In the genomic region with DNA sequence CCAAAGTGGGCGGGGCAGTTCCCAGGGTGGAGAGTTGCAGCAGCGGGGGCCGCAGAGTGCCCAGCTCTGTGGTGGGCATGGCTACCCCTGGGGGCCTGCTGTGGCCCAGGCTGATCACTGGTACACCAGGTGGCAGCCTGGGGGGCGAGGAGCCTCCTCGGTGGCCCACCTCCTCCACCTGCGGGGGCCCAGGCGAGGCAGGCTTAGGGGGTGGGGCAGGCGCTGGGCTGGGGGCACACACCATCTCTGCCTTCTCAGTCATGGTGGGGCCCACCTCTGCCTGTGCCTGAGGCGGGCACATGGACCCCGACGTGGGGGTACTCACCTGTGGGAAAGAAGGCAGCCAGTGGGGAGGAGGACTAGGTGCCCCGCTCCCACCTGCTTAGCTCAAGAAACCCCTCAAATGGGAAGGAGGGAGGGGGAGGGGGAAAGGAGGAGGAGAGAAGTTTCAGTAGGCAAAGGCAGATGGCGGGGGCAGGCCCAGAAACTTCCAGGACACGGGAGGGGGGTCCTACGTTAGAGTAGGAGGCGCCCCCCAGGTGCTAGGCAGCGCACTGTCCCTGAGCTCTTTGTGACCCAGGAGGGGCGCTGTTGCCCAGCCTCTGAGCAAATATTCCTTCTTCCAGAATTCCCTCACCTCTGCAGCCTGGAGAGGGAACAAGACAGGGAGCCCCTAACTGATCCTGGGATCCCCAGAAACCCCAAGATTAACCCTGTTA, we compare ENCODE assay signal across 9 cellular contexts. TPM values are rescaled to one million over a fixed set of nuclear protein-coding genes. Genes with fewer than 3 reads are reported as not detected.
DNase-seq lines count a peak whose midpoint lies in the region; ATAC-seq and TF ChIP-seq lines count a peak whose summit lies in the region.
"Had no signal": no experiment of that assay in that cellular context is flagged by ENCODE, and none has a peak within 500 bp of the region (broad histone marks: within the 10 kb centered on the region; RNA-seq: fewer than 3 reads in every experiment).

No MANE protein-coding gene starts in this region.

- H3K36me3 Mint-ChIP-seq in activated CD8-positive, alpha-beta T cell treated with anti-CD3 and anti-CD28 coated beads for 36 hours (ENCODE audit: low read depth) = peaks cover 10% of the 10 kb centered on the region

- H3K9me3 Mint-ChIP-seq in activated CD8-positive, alpha-beta T cell treated with anti-CD3 and anti-CD28 coated beads for 36 hours = no peaks in the 10 kb centered on the region

- H3K4me3 ChIP-seq in kidney epithelial cell (ENCODE audit: low read depth, low read length) = no peak overlapping the region
- H3K4me3 ChIP-seq in upper lobe of left lung = peak overlapping the region; percentile 34 to 59 (median 48)

- POLR2A ChIA-PET in activated CD8-positive, alpha-beta T cell treated with anti-CD3 and anti-CD28 coated beads for 36 hours (lab: Charles Lee) = interaction anchor here (0.5 to 3.0 kb wide), 5 partner anchors 14 to 1159 kb away, joined by 3 to 36 read pairs (median 4); partner anchors contain the start of genes NACC1 and TRMT1

- peaks cover 63 to 97% (median 79%) of the 10 kb centered on the region in 4 donors for H3K4me1 ChIP-seq in upper lobe of left lung

- no peak for TF ChIP-seq EP300 in upper lobe of left lung (IDR thresholded peaks at IDR 0.05)

- H3K36me3 ChIP-seq in kidney epithelial cell (ENCODE audit: control insufficient read depth, insufficient read depth, low read length) (no peaks in the 10 kb centered on the region), upper lobe of left lung (peaks cover 0 to 3% (median 0%) of the 10 kb centered on the region in 4 donors)

- TF ChIP-seq POLR2A in upper lobe of left lung (IDR thresholded peaks at IDR 0.05) = no peak

- H3K27me3 Mint-ChIP-seq in activated CD8-positive, alpha-beta T cell treated with anti-CD3 and anti-CD28 coated beads for 36 hours = peaks cover 21% of the 10 kb centered on the region

- peaks cover 34% of the 10 kb centered on the region for H3K27me3 ChIP-seq in kidney epithelial cell (ENCODE audit: control insufficient read depth, insufficient read depth, low read length)
- H3K27me3 ChIP-seq in upper lobe of left lung = no peaks in the 10 kb centered on the region

- no peak for ATAC-seq in Right ventricle myocardium inferior
- no peak for ATAC-seq in activated CD8-positive, alpha-beta T cell treated with anti-CD3 and anti-CD28 coated beads for 36 hours
- ATAC-seq in upper lobe of left lung (ENCODE audit: low FRiP score in 2 of 2) = no peak
- ATAC-seq in GM18909 (IDR thresholded peaks at IDR 0.05; ENCODE audit: poor library complexity, unreplicated experiment) = no peak

- CTCF ChIA-PET in activated CD8-positive, alpha-beta T cell treated with anti-CD3 and anti-CD28 coated beads for 36 hours (lab: Charles Lee) = interaction anchor here (0.6 to 3.7 kb wide), 6 partner anchors 11 to 136 kb away, joined by 3 to 21 read pairs (median 4); no protein-coding TSS in a partner anchor

- H3K27ac ChIP-seq in upper lobe of left lung = peak overlapping the region; percentile 92 to 98 (median 95)

- peak overlapping the region; percentile 66 for H3K4me3 Mint-ChIP-seq in activated CD8-positive, alpha-beta T cell treated with anti-CD3 and anti-CD28 coated beads for 36 hours

- intact Hi-C loops in Right ventricle myocardium inferior (cut with DNase I) = no loop called here
- intact Hi-C loops in cardiac septum (cut with DNase I) = no loop called here
- intact Hi-C loops in activated CD8-positive, alpha-beta T cell treated with anti-CD3 and anti-CD28 coated beads for 36 hours (cut with micrococcal nuclease) = no loop called here

- DNase-seq in Right ventricle myocardium inferior (ENCODE audit: missing footprints) (peak; percentile 60), cardiac septum (ENCODE audit: low spot score) (no peak), kidney epithelial cell (ENCODE audit: low read depth) (no peak), upper lobe of left lung (peak in 1 of 2 donors; percentile 39), glomerular visceral epithelial cell (ENCODE audit: extremely low spot score) (no peak)
- DNase-seq in activated CD8-positive, alpha-beta T cell treated with anti-CD3 and anti-CD28 coated beads for 36 hours = no peak
- no peak for DNase-seq in activated CD8-positive, alpha-beta memory T cell treated with anti-CD3 and anti-CD28 coated beads, Interleukin-2, amount 50 U/mL, for 4 hours
- DNase-seq: activated CD4-positive, alpha-beta T cell treated with anti-CD3 and anti-CD28 coated beads, Interleukin-2, amount 50 U/mL, for 48 hours had no signal

- peaks cover 47% of the 10 kb centered on the region for H3K4me1 Mint-ChIP-seq in activated CD8-positive, alpha-beta T cell treated with anti-CD3 and anti-CD28 coated beads for 36 hours (ENCODE audit: low read depth)

- 57 to 60% methylated on average over 9 to 14 of the region's 18 CpGs for WGBS in upper lobe of left lung, 2 donors

- H3K27ac Mint-ChIP-seq in activated CD8-positive, alpha-beta T cell treated with anti-CD3 and anti-CD28 coated beads for 36 hours = no peak overlapping the region

- H3K9me3 ChIP-seq in upper lobe of left lung = no peaks in the 10 kb centered on the region

- TF ChIP-seq CTCF in activated CD8-positive, alpha-beta T cell treated with anti-CD3 and anti-CD28 coated beads for 36 hours (IDR thresholded peaks at IDR 0.05) = no peak
- TF ChIP-seq CTCF in kidney epithelial cell (IDR thresholded peaks at IDR 0.05; ENCODE audit: insufficient read depth, low read length, poor library complexity, severe bottlenecking) (peak; percentile 35), upper lobe of left lung (IDR thresholded peaks at IDR 0.05) (peak in 4 of 6 experiments; percentile 11 to 36 (median 24))

RNA-seq across cellular contexts. Expression of gene LYL1, which starts 1.6 kb away (rescaled TPM):
- 9.4 TPM for total RNA-seq in Right ventricle myocardium inferior
- total RNA-seq in cardiac septum = 9.4 TPM
- 1 to 10 TPM; 3.9 to 4.8 TPM for total RNA-seq in activated CD8-positive, alpha-beta T cell treated with anti-CD3 and anti-CD28 coated beads for 36 hours
- 3.3 and 5.3 TPM in 2 replicates for total RNA-seq in kidney epithelial cell
- total RNA-seq in upper lobe of left lung = 10 to 100 TPM; 22.6 to 55.5 (median 31.4) TPM

RNA-seq across cellular contexts. Expression of gene TRMT1, which starts 15.5 kb away (rescaled TPM):
- 21.1 TPM for total RNA-seq in Right ventricle myocardium inferior
- total RNA-seq in cardiac septum = 17.5 TPM
- total RNA-seq in activated CD8-positive, alpha-beta T cell treated with anti-CD3 and anti-CD28 coated beads for 36 hours = 10 to 100 TPM; 85.0 to 95.7 TPM
- 69.4 and 74.7 TPM in 2 replicates for total RNA-seq in kidney epithelial cell
- total RNA-seq in upper lobe of left lung = 10 to 100 TPM; 27.2 to 92.2 (median 33.1) TPM

RNA-seq across cellular contexts. Expression of gene NACC1, which starts 17.0 kb away (rescaled TPM):
- total RNA-seq in Right ventricle myocardium inferior (54.0 TPM), cardiac septum (33.8 TPM), kidney epithelial cell (66.1 and 87.8 TPM in 2 replicates), upper lobe of left lung (10 to 100 TPM; 22.0 to 96.1 (median 55.7) TPM)
- 10 to 100 TPM; 73.8 to 87.5 TPM for total RNA-seq in activated CD8-positive, alpha-beta T cell treated with anti-CD3 and anti-CD28 coated beads for 36 hours

RNA-seq across cellular contexts. Expression of gene STX10, which starts 49.1 kb away (rescaled TPM):
- total RNA-seq in Right ventricle myocardium inferior (34.5 TPM), cardiac septum (25.7 TPM), kidney epithelial cell (66.2 and 70.2 TPM in 2 replicates), upper lobe of left lung (100 to 1,000 TPM in 4 of 6 donors, 10 to 100 TPM in 2; 80.0 to 348 (median 107) TPM)
- 10 to 100 TPM; 66.8 to 72.4 TPM for total RNA-seq in activated CD8-positive, alpha-beta T cell treated with anti-CD3 and anti-CD28 coated beads for 36 hours

RNA-seq across cellular contexts. Expression of gene IER2, which starts 49.2 kb away (rescaled TPM):
- 18.8 TPM for total RNA-seq in Right ventricle myocardium inferior
- 28.4 TPM for total RNA-seq in cardiac septum
- total RNA-seq in activated CD8-positive, alpha-beta T cell treated with anti-CD3 and anti-CD28 coated beads for 36 hours = 100 to 1,000 TPM; 120 to 122 TPM
- 130 and 169 TPM in 2 replicates for total RNA-seq in kidney epithelial cell
- total RNA-seq in upper lobe of left lung = 100 to 1,000 TPM in 4 of 6 donors, 10 to 100 TPM in 2; 94.3 to 246 (median 129) TPM
